ENCODE assay signal across 21 cellular contexts in genomic region chr2:202009563-202009962, GRCh38.
"Had no signal": no experiment of that assay in that cellular context is flagged by ENCODE, and none has a peak within 500 bp of the region (broad histone marks: within the 10 kb centered on the region; RNA-seq: fewer than 3 reads in every experiment).

No MANE protein-coding gene starts in this region.

- H3K27ac Mint-ChIP-seq: dendritic cell treated with granulocyte-macrophage colony-stimulating factor and Interleukin-4, amounts not matched to agents 40 ng/mL and 50 ng/mL, for 4 days; effector memory CD8-positive, alpha-beta T cell; naive thymus-derived CD4-positive, alpha-beta T cell; stimulated activated naive B cell treated with anti-CD40 and anti-IgM and Interleukin-4, amounts not matched to agents 10 μg/mL and 1 μg/mL and 100 μg/mL, for 72 hours; stimulated activated naive CD8-positive, alpha-beta T cell treated with anti-CD3 and anti-CD28 coated beads, Interleukin-15, amount 100 ng/mL, for 72 hours had no signal

- H3K27me3 ChIP-seq: esophagus squamous epithelium, left lung, right lobe of liver, testis, tibial nerve had no signal

- H3K4me1 ChIP-seq: esophagus squamous epithelium, left lung, right lobe of liver, spleen, testis had no signal

- H3K36me3 ChIP-seq: cardiac muscle cell, esophagus squamous epithelium, left lung, right lobe of liver, spleen, tibial nerve had no signal

- H3K36me3 Mint-ChIP-seq: naive thymus-derived CD4-positive, alpha-beta T cell; stimulated activated naive B cell treated with anti-CD40 and anti-IgM and Interleukin-4, amounts not matched to agents 10 μg/mL and 1 μg/mL and 100 μg/mL, for 72 hours had no signal

- H3K9me3 Mint-ChIP-seq: dendritic cell treated with granulocyte-macrophage colony-stimulating factor and Interleukin-4, amounts not matched to agents 40 ng/mL and 50 ng/mL, for 4 days; effector memory CD8-positive, alpha-beta T cell; naive thymus-derived CD4-positive, alpha-beta T cell; neural crest cell; stimulated activated naive CD8-positive, alpha-beta T cell treated with anti-CD3 and anti-CD28 coated beads, Interleukin-15, amount 100 ng/mL, for 72 hours had no signal

- H3K27ac ChIP-seq: cardiac muscle cell, epithelial cell of prostate, left lung, right lobe of liver, spleen, testis, tibial nerve had no signal

- ATAC-seq: effector memory CD8-positive, alpha-beta T cell; left lung; naive thymus-derived CD4-positive, alpha-beta T cell; right lobe of liver; stimulated activated naive B cell treated with anti-CD40 and anti-IgM and Interleukin-4, amounts not matched to agents 10 μg/mL and 1 μg/mL and 100 μg/mL, for 72 hours; stimulated activated naive CD8-positive, alpha-beta T cell treated with anti-CD3 and anti-CD28 coated beads, Interleukin-15, amount 100 ng/mL, for 72 hours had no signal

- H3K9me3 ChIP-seq: esophagus squamous epithelium, left lung, right lobe of liver, spleen, testis, tibial nerve had no signal

- H3K4me3 ChIP-seq: cardiac muscle cell, esophagus squamous epithelium, left lung, lung, right lobe of liver, spleen, testis, tibial nerve had no signal

- H3K4me1 Mint-ChIP-seq: naive thymus-derived CD4-positive, alpha-beta T cell had no signal

- H3K4me3 Mint-ChIP-seq: dendritic cell treated with granulocyte-macrophage colony-stimulating factor and Interleukin-4, amounts not matched to agents 40 ng/mL and 50 ng/mL, for 4 days; effector memory CD8-positive, alpha-beta T cell; naive thymus-derived CD4-positive, alpha-beta T cell; neural crest cell; stimulated activated naive B cell treated with anti-CD40 and anti-IgM and Interleukin-4, amounts not matched to agents 10 μg/mL and 1 μg/mL and 100 μg/mL, for 72 hours; stimulated activated naive CD8-positive, alpha-beta T cell treated with anti-CD3 and anti-CD28 coated beads, Interleukin-15, amount 100 ng/mL, for 72 hours had no signal

- DNase-seq: cerebellar nuclear complex; effector memory CD8-positive, alpha-beta T cell; esophagus squamous epithelium; islet precursor cell; left lung; midbrain; naive thymus-derived CD4-positive, alpha-beta T cell; right lobe of liver; spleen; stimulated activated CD4-positive, alpha-beta T cell treated with anti-CD3 and anti-CD28 coated beads, Interleukin-15, amount 100 ng/mL, for 24 hours; stimulated activated CD4-positive, alpha-beta T cell treated with anti-CD3 and anti-CD28 coated beads, Interleukin-1b, Interleukin-23, amount 100 ng/mL, for 48 hours; stimulated activated CD4-positive, alpha-beta T cell treated with anti-CD3 and anti-CD28 coated beads, Interleukin-4, amount 100 ng/mL, for 24 hours; stimulated activated naive B cell treated with anti-CD40 and anti-IgM and Interleukin-4, amounts not matched to agents 10 μg/mL and 1 μg/mL and 100 μg/mL, for 72 hours; stimulated activated naive CD8-positive, alpha-beta T cell treated with anti-CD3 and anti-CD28 coated beads, Interleukin-15, amount 100 ng/mL, for 72 hours; testis had no signal
